In genomic region chr19:34118879-34119748, GRCh38 we compare ENCODE assay signal across 2 cellular contexts.
TF ChIP-seq lines count a peak whose summit lies in the region.

No MANE protein-coding gene starts in this region.

TF ChIP-seq in HepG2, 621 proteins besides CTCF, POLR2A, EP300 and RAD21:
- no peak for TF ChIP-seq ETV6 (CRISPR knock-in tag; conservative IDR thresholded peaks at IDR 0.05)
- no peak for TF ChIP-seq JARID2 (CRISPR knock-in tag; IDR thresholded peaks at IDR 0.05; ENCODE audit: insufficient replicate concordance)
- TF ChIP-seq LBX2 (CRISPR knock-in tag; IDR thresholded peaks at IDR 0.05; ENCODE audit: borderline replicate concordance) = no peak
- no peak for TF ChIP-seq ZNF639 (CRISPR knock-in tag; conservative IDR thresholded peaks at IDR 0.05)
- TF ChIP-seq FLYWCH1 (CRISPR knock-in tag; IDR thresholded peaks at IDR 0.05) = no peak
- TF ChIP-seq SSRP1 (CRISPR knock-in tag; IDR thresholded peaks at IDR 0.05) = no peak
- no peak for TF ChIP-seq ZNF34 (CRISPR knock-in tag; IDR thresholded peaks at IDR 0.05; ENCODE audit: borderline replicate concordance)
- no peak for TF ChIP-seq MNT (IDR thresholded peaks at IDR 0.05)
- TF ChIP-seq KLF9 (CRISPR knock-in tag; IDR thresholded peaks at IDR 0.05; ENCODE audit: low read depth) = no peak
- TF ChIP-seq TRAFD1 (CRISPR knock-in tag; IDR thresholded peaks at IDR 0.05; ENCODE audit: borderline replicate concordance) = no peak
- no peak for TF ChIP-seq ZNF329 (CRISPR knock-in tag; IDR thresholded peaks at IDR 0.05; ENCODE audit: low read depth)
- no peak for TF ChIP-seq ZNF713 (CRISPR knock-in tag; IDR thresholded peaks at IDR 0.05)
- no peak for TF ChIP-seq ZNF567 (CRISPR knock-in tag; IDR thresholded peaks at IDR 0.05; ENCODE audit: borderline replicate concordance)
- TF ChIP-seq ZNF777 (CRISPR knock-in tag; IDR thresholded peaks at IDR 0.05) = no peak
- no peak for TF ChIP-seq ZNF547 (CRISPR knock-in tag; IDR thresholded peaks at IDR 0.05)
- TF ChIP-seq ZNF749 (CRISPR knock-in tag; IDR thresholded peaks at IDR 0.05; ENCODE audit: borderline replicate concordance) = no peak
- no peak for TF ChIP-seq HIC2 (CRISPR knock-in tag; IDR thresholded peaks at IDR 0.05; ENCODE audit: low read depth)
TF ChIP-seq in HepG2: peak in this region for 0.

TF ChIP-seq in endothelial cell of umbilical vein, 7 proteins besides CTCF, POLR2A, EP300 and RAD21:
- TF ChIP-seq MYC (IDR thresholded peaks at IDR 0.05; ENCODE audit: low read depth, low read length) (no peak), GATA2 (IDR thresholded peaks at IDR 0.05; ENCODE audit: insufficient read depth, insufficient read length, low read depth, low read length) (no peak), POLR2AphosphoS5 (IDR thresholded peaks at IDR 0.05; ENCODE audit: insufficient read depth, low read depth, low read length) (no peak), MAX (IDR thresholded peaks at IDR 0.05; ENCODE audit: insufficient read depth, insufficient read length) (no peak), JUN (IDR thresholded peaks at IDR 0.05; ENCODE audit: borderline replicate concordance, insufficient read depth, insufficient read length, low read depth) (no peak)
